In genomic region chr6:37985355-37985754, GRCh38 we compare ENCODE assay signal across 12 cellular contexts.
DNase-seq lines count a peak whose midpoint lies in the region; ATAC-seq and TF ChIP-seq lines count a peak whose summit lies in the region.
"Had no signal": no experiment of that assay in that cellular context is flagged by ENCODE, and none has a peak within 500 bp of the region (broad histone marks: within the 10 kb centered on the region; RNA-seq: fewer than 3 reads in every experiment).

No MANE protein-coding gene starts in this region.

- H3K36me3 ChIP-seq in HEK293 (ENCODE audit: control insufficient read depth in 2 of 2, insufficient read depth in 1 of 2, low read length in 2 of 2) = no peaks in the 10 kb centered on the region
- no peaks in the 10 kb centered on the region for H3K36me3 ChIP-seq in SK-N-MC (ENCODE audit: insufficient read depth, low read length)
- no peaks in the 10 kb centered on the region for H3K36me3 ChIP-seq in brain microvascular endothelial cell (replicated peaks)
- H3K36me3 ChIP-seq: ascending aorta had no signal

- POLR2A ChIA-PET in HEK293 (lab: Yijun Ruan, JAX) = no interaction called here

- H3K27ac ChIP-seq in HEK293 (ENCODE audit: extremely low read depth, low read depth, low read length) (no peak overlapping the region), SK-N-MC (peak overlapping the region; percentile 65), brain microvascular endothelial cell (no peak overlapping the region)
- H3K27ac ChIP-seq: ascending aorta had no signal

- no peak overlapping the region for H3K9ac ChIP-seq in SK-N-MC (ENCODE audit: insufficient read length)

- H3K4me3 ChIP-seq in HEK293 (ENCODE audit: low read depth, low read length) = no peak overlapping the region
- no peak overlapping the region for H3K4me3 ChIP-seq in SK-N-MC
- no peak overlapping the region for H3K4me3 ChIP-seq in brain microvascular endothelial cell (ENCODE audit: low read depth, low read length)
- H3K4me3 ChIP-seq: ascending aorta, skin epidermis had no signal

- in situ Hi-C loops in brain microvascular endothelial cell (cut with HindIII; ENCODE audit: low pct_ligation_motif_present, low sequenced_read_pairs) = no loop called here

- ATAC-seq in Right ventricle myocardium superior (ENCODE audit: poor library complexity) = no peak

- DNase-seq in SK-N-MC (ENCODE audit: low read depth, low spot score) (no peak), brain microvascular endothelial cell (no peak), Right ventricle myocardium superior (no peak), germinal center (ENCODE audit: low spot score) (no peak), cerebellar cortex (ENCODE audit: low spot score) (no peak)
- DNase-seq in activated T-cell treated with anti-CD3 and anti-CD28 coated beads, Interleukin-2, amount 50 U/mL, for 48 hours = peak; percentile 69
- peak; percentile 12 for DNase-seq in stimulated activated CD4-positive, alpha-beta T cell treated with anti-CD3 and anti-CD28 coated beads, Interleukin-4, amount 100 ng/mL, for 1 hour
- DNase-seq: effector CD4-positive, alpha-beta T cell; NCI-H1092 had no signal

- CTCF ChIA-PET in HEK293 (lab: Yijun Ruan, JAX) = interaction anchor here (0.6 to 1.0 kb wide), 2 partner anchors 13 to 194 kb away, joined by 3 to 4 read pairs; no protein-coding TSS in a partner anchor

- intact Hi-C loops in Right ventricle myocardium superior (cut with DNase I) = no loop called here

- H3K9me3 ChIP-seq in HEK293 (ENCODE audit: control insufficient read depth, insufficient read depth, low read depth, low read length) (no peaks in the 10 kb centered on the region), SK-N-MC (ENCODE audit: low read depth, low read length) (no peaks in the 10 kb centered on the region)
- H3K9me3 ChIP-seq: ascending aorta had no signal

- H3K4me1 ChIP-seq in HEK293 (ENCODE audit: control insufficient read depth, insufficient read depth, low read length) = peaks cover 20% of the 10 kb centered on the region

- TF ChIP-seq CTCF in HEK293 (tag by site-specific recombination; IDR thresholded peaks at IDR 0.05) = no peak
- TF ChIP-seq CTCF in brain microvascular endothelial cell (IDR thresholded peaks at IDR 0.05; ENCODE audit: low read depth, low read length, missing control alignments) = no peak

- H3K27me3 ChIP-seq in brain microvascular endothelial cell (replicated peaks) = no peaks in the 10 kb centered on the region
- H3K27me3 ChIP-seq: ascending aorta had no signal

TF ChIP-seq in HEK293, 187 proteins besides CTCF, POLR2A, EP300 and RAD21:
- peak; percentile 45 for TF ChIP-seq ZFHX2 (tag by site-specific recombination; conservative IDR thresholded peaks at IDR 0.05)
- no peak for TF ChIP-seq ZNF664 (tag by site-specific recombination; IDR thresholded peaks at IDR 0.05)
- no peak for TF ChIP-seq ZBTB6 (tag by site-specific recombination; IDR thresholded peaks at IDR 0.05)

Comparison
In these comparisons a context has a peak if more than half of its experiments do, and no peak if none do; other contexts are left out.
1. DNase-seq: peak in activated T-cell treated with anti-CD3 and anti-CD28 coated beads, Interleukin-2, amount 50 U/mL, for 48 hours (2 of 2) and stimulated activated CD4-positive, alpha-beta T cell treated with anti-CD3 and anti-CD28 coated beads, Interleukin-4, amount 100 ng/mL, for 1 hour (single experiment); none in SK-N-MC (single experiment), brain microvascular endothelial cell (single experiment), Right ventricle myocardium superior (single experiment), germinal center (single experiment) and cerebellar cortex (single experiment).